8 cellular contexts compared by ENCODE assay signal in genomic region chr1:83488077-83488476, GRCh38.
DNase-seq lines count a peak whose midpoint lies in the region; ATAC-seq and FAIRE-seq lines count a peak whose summit lies in the region.
"Not testable (repeated sequence)": the region's sequence is repeated elsewhere in the genome, so short reads cannot be mapped to it uniquely, and the experiment has no call there.

No MANE protein-coding gene starts in this region.

- CTCF ChIA-PET in activated CD4-positive, alpha-beta memory T cell treated with anti-CD3 and anti-CD28 coated beads for 36 hours (lab: Charles Lee): not testable (repeated sequence)

- ATAC-seq in GM19351 (IDR thresholded peaks at IDR 0.05; ENCODE audit: unreplicated experiment) (peak; percentile 77), GM21717 (IDR thresholded peaks at IDR 0.05; ENCODE audit: unreplicated experiment) (peak; percentile 87), HG02973 (IDR thresholded peaks at IDR 0.05; ENCODE audit: unreplicated experiment) (peak; percentile 87), HG03439 (IDR thresholded peaks at IDR 0.05; ENCODE audit: unreplicated experiment) (peak; percentile 90)
- peak; percentile 62 for ATAC-seq in central memory CD8-positive, alpha-beta T cell (replicated peaks; ENCODE audit: extremely low read depth, poor library complexity, severe bottlenecking)
- ATAC-seq in stimulated activated effector memory CD8-positive, alpha-beta T cell treated with anti-CD3 and anti-CD28 coated beads, Interleukin-12 subunit alpha, Interleukin-12 subunit beta, amount 100 ng/mL, for 72 hours: peak; percentile 79

- FAIRE-seq in GM18507 (lab: Jason Lieb, UNC): peak; percentile 89

- POLR2A ChIA-PET in activated CD4-positive, alpha-beta memory T cell treated with anti-CD3 and anti-CD28 coated beads for 36 hours (lab: Charles Lee): not testable (repeated sequence)

- H3K27ac Mint-ChIP-seq in activated CD4-positive, alpha-beta memory T cell treated with anti-CD3 and anti-CD28 coated beads for 36 hours: peak overlapping the region; percentile 74
- H3K27ac Mint-ChIP-seq in central memory CD8-positive, alpha-beta T cell (ENCODE audit: low read depth); stimulated activated effector memory CD8-positive, alpha-beta T cell treated with anti-CD3 and anti-CD28 coated beads, Interleukin-12 subunit alpha, Interleukin-12 subunit beta, amount 100 ng/mL, for 72 hours: not testable (repeated sequence)

- H3K4me3 Mint-ChIP-seq in activated CD4-positive, alpha-beta memory T cell treated with anti-CD3 and anti-CD28 coated beads for 36 hours; central memory CD8-positive, alpha-beta T cell; stimulated activated effector memory CD8-positive, alpha-beta T cell treated with anti-CD3 and anti-CD28 coated beads, Interleukin-12 subunit alpha, Interleukin-12 subunit beta, amount 100 ng/mL, for 72 hours: not testable (repeated sequence)

- H3K4me1 Mint-ChIP-seq in activated CD4-positive, alpha-beta memory T cell treated with anti-CD3 and anti-CD28 coated beads for 36 hours (ENCODE audit: low read depth): peaks cover 39% of the 10 kb centered on the region
- not testable (repeated sequence) for H3K4me1 Mint-ChIP-seq in central memory CD8-positive, alpha-beta T cell; stimulated activated effector memory CD8-positive, alpha-beta T cell treated with anti-CD3 and anti-CD28 coated beads, Interleukin-12 subunit alpha, Interleukin-12 subunit beta, amount 100 ng/mL, for 72 hours

- intact Hi-C loops in activated CD4-positive, alpha-beta memory T cell treated with anti-CD3 and anti-CD28 coated beads for 36 hours (cut with micrococcal nuclease): not testable (repeated sequence)

- H3K27me3 Mint-ChIP-seq in activated CD4-positive, alpha-beta memory T cell treated with anti-CD3 and anti-CD28 coated beads for 36 hours; central memory CD8-positive, alpha-beta T cell: not testable (repeated sequence)

- not testable (repeated sequence) for DNase-seq in GM18507 (ENCODE audit: extremely low spot score, insufficient read length, low read depth); central memory CD8-positive, alpha-beta T cell (ENCODE audit: low spot score in 2 of 2); stimulated activated effector memory CD8-positive, alpha-beta T cell treated with anti-CD3 and anti-CD28 coated beads, Interleukin-12 subunit alpha, Interleukin-12 subunit beta, amount 100 ng/mL, for 72 hours (ENCODE audit: low spot score in 2 of 2)
- DNase-seq in activated CD4-positive, alpha-beta memory T cell treated with anti-CD3 and anti-CD28 coated beads for 36 hours: peak; percentile 15

- H3K9me3 Mint-ChIP-seq in activated CD4-positive, alpha-beta memory T cell treated with anti-CD3 and anti-CD28 coated beads for 36 hours; stimulated activated effector memory CD8-positive, alpha-beta T cell treated with anti-CD3 and anti-CD28 coated beads, Interleukin-12 subunit alpha, Interleukin-12 subunit beta, amount 100 ng/mL, for 72 hours: not testable (repeated sequence)
- peaks cover 16% of the 10 kb centered on the region for H3K9me3 Mint-ChIP-seq in central memory CD8-positive, alpha-beta T cell

- H3K36me3 Mint-ChIP-seq in activated CD4-positive, alpha-beta memory T cell treated with anti-CD3 and anti-CD28 coated beads for 36 hours; central memory CD8-positive, alpha-beta T cell (ENCODE audit: insufficient read depth); stimulated activated effector memory CD8-positive, alpha-beta T cell treated with anti-CD3 and anti-CD28 coated beads, Interleukin-12 subunit alpha, Interleukin-12 subunit beta, amount 100 ng/mL, for 72 hours: not testable (repeated sequence)
